Comparison of ENCODE assay signal across 1 cellular context in the genomic region with DNA sequence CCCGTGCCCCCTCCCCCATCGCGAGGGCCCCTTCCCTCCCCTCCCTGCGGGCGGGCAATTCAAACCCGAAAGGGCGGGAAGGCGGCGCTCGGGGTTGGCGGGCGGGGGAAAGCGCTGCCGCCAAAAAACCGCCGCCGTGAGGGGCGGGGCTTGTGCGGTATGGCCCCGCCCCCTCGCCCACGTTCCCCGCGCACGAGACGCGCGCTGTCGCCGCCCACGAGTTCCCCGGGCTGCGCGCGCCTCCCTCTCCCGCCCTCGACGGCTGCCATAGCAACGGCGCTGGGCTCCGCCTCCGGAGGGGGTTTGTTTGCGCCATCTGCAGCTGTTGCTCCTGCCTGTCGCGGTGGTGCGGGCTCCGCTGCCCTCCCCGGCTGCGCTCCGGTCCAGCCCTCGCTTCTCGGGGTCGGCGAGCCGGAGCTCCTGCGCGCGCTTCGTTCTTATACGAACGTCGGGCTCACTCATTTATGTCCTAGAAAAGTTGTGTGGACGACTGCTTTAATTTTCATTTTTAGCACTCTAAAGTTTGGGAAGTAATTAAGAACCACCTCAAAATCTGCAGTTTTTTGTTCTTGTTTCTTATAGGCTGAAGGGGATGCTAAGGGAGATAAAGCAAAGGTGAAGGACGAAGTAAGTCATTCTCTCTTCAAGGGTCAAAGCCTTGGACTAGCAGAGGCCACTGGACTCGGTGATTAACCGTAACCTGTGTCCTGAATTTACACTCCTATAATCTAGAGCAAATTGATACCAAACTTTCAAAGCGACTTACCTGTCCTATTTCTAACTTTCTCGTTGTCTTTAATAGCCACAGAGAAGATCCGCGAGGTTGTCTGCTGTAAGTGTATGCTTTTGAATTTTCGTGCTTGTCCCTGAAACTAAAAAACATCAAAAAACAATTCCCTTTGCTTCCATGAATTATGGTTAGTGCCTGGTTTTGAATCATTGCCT.
A peak's percentile ranks its signal among the peaks of the same experiment; 100 is the strongest.
TF ChIP-seq lines count a peak whose summit lies in the region.

No MANE protein-coding gene starts in this region.

TF ChIP-seq in GM12878, 131 proteins besides CTCF, POLR2A, EP300 and RAD21 (continued from another document):
- TF ChIP-seq, protein P1, sequence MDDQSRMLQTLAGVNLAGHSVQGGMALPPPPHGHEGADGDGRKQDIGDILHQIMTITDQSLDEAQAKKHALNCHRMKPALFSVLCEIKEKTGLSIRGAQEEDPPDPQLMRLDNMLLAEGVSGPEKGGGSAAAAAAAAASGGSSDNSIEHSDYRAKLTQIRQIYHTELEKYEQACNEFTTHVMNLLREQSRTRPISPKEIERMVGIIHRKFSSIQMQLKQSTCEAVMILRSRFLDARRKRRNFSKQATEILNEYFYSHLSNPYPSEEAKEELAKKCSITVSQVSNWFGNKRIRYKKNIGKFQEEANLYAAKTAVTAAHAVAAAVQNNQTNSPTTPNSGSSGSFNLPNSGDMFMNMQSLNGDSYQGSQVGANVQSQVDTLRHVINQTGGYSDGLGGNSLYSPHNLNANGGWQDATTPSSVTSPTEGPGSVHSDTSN (IDR thresholded peaks at IDR 0.05; ENCODE audit: insufficient replicate concordance, low read depth, low read length) = peak; percentile 22
- peak; percentile 72 for TF ChIP-seq BACH1 (IDR thresholded peaks at IDR 0.05; ENCODE audit: borderline replicate concordance)
- 0 out of 2 replicates have a peak, but pooled peaks have one; percentile 25 for TF ChIP-seq MEF2A (IDR thresholded peaks at IDR 0.05; ENCODE audit: insufficient read depth, low read depth, low read length)
- TF ChIP-seq PAX5 (IDR thresholded peaks at IDR 0.05; ENCODE audit: borderline replicate concordance, low read depth, low read length) = no peak; the same call in 1 of the 2 replicates
- TF ChIP-seq BHLHE40 (IDR thresholded peaks at IDR 0.05; ENCODE audit: borderline replicate concordance in 1 of 2, low read depth in 2 of 2, low read length in 1 of 2) = peak; percentile 98 to 100
- 0 out of 2 replicates have a peak, but pooled peaks have one; percentile 18 for TF ChIP-seq FOXM1 (IDR thresholded peaks at IDR 0.05; ENCODE audit: low read depth, low read length)
- no peak for TF ChIP-seq JUNB (IDR thresholded peaks at IDR 0.05)
- TF ChIP-seq ATF7 (IDR thresholded peaks at IDR 0.05; ENCODE audit: low read depth) = no peak
- TF ChIP-seq, protein P2, sequence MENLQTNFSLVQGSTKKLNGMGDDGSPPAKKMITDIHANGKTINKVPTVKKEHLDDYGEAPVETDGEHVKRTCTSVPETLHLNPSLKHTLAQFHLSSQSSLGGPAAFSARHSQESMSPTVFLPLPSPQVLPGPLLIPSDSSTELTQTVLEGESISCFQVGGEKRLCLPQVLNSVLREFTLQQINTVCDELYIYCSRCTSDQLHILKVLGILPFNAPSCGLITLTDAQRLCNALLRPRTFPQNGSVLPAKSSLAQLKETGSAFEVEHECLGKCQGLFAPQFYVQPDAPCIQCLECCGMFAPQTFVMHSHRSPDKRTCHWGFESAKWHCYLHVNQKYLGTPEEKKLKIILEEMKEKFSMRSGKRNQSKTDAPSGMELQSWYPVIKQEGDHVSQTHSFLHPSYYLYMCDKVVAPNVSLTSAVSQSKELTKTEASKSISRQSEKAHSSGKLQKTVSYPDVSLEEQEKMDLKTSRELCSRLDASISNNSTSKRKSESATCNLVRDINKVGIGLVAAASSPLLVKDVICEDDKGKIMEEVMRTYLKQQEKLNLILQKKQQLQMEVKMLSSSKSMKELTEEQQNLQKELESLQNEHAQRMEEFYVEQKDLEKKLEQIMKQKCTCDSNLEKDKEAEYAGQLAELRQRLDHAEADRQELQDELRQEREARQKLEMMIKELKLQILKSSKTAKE (IDR thresholded peaks at IDR 0.05; ENCODE audit: low read depth, poor library complexity, severe bottlenecking) = no peak
- TF ChIP-seq KLF5 (IDR thresholded peaks at IDR 0.05; ENCODE audit: partially characterized antibody) = no peak
- TF ChIP-seq, protein P3, sequence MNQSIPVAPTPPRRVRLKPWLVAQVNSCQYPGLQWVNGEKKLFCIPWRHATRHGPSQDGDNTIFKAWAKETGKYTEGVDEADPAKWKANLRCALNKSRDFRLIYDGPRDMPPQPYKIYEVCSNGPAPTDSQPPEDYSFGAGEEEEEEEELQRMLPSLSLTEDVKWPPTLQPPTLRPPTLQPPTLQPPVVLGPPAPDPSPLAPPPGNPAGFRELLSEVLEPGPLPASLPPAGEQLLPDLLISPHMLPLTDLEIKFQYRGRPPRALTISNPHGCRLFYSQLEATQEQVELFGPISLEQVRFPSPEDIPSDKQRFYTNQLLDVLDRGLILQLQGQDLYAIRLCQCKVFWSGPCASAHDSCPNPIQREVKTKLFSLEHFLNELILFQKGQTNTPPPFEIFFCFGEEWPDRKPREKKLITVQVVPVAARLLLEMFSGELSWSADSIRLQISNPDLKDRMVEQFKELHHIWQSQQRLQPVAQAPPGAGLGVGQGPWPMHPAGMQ (IDR thresholded peaks at IDR 0.05; ENCODE audit: borderline replicate concordance) = no peak
- peak; percentile 92 for TF ChIP-seq SIN3A (IDR thresholded peaks at IDR 0.05; ENCODE audit: low read depth, low read length)
- TF ChIP-seq, protein P4, sequence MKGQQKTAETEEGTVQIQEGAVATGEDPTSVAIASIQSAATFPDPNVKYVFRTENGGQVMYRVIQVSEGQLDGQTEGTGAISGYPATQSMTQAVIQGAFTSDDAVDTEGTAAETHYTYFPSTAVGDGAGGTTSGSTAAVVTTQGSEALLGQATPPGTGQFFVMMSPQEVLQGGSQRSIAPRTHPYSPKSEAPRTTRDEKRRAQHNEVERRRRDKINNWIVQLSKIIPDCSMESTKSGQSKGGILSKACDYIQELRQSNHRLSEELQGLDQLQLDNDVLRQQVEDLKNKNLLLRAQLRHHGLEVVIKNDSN (IDR thresholded peaks at IDR 0.05; ENCODE audit: borderline replicate concordance, extremely low read length, insufficient read depth, low read depth, low read length) = no peak
- TF ChIP-seq, protein P5, sequence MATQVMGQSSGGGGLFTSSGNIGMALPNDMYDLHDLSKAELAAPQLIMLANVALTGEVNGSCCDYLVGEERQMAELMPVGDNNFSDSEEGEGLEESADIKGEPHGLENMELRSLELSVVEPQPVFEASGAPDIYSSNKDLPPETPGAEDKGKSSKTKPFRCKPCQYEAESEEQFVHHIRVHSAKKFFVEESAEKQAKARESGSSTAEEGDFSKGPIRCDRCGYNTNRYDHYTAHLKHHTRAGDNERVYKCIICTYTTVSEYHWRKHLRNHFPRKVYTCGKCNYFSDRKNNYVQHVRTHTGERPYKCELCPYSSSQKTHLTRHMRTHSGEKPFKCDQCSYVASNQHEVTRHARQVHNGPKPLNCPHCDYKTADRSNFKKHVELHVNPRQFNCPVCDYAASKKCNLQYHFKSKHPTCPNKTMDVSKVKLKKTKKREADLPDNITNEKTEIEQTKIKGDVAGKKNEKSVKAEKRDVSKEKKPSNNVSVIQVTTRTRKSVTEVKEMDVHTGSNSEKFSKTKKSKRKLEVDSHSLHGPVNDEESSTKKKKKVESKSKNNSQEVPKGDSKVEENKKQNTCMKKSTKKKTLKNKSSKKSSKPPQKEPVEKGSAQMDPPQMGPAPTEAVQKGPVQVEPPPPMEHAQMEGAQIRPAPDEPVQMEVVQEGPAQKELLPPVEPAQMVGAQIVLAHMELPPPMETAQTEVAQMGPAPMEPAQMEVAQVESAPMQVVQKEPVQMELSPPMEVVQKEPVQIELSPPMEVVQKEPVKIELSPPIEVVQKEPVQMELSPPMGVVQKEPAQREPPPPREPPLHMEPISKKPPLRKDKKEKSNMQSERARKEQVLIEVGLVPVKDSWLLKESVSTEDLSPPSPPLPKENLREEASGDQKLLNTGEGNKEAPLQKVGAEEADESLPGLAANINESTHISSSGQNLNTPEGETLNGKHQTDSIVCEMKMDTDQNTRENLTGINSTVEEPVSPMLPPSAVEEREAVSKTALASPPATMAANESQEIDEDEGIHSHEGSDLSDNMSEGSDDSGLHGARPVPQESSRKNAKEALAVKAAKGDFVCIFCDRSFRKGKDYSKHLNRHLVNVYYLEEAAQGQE (IDR thresholded peaks at IDR 0.05; ENCODE audit: low read depth, low read length) = no peak
- TF ChIP-seq SMAD5 (IDR thresholded peaks at IDR 0.05; ENCODE audit: low read depth) = no peak
- no peak for TF ChIP-seq SPI1 (IDR thresholded peaks at IDR 0.05; ENCODE audit: borderline replicate concordance, insufficient read depth, low read depth, low read length)
- 0 out of 2 replicates have a peak, but pooled peaks have one; percentile 8 for TF ChIP-seq BCL11A (IDR thresholded peaks at IDR 0.05; ENCODE audit: low read depth, low read length)
- TF ChIP-seq PML (IDR thresholded peaks at IDR 0.05; ENCODE audit: low read length) = 0 out of 2 replicates have a peak, but pooled peaks have one; percentile 67
- no peak for TF ChIP-seq WRNIP1 (IDR thresholded peaks at IDR 0.05; ENCODE audit: borderline replicate concordance, low read depth, low read length)
- TF ChIP-seq RFX5 (IDR thresholded peaks at IDR 0.05; ENCODE audit: low read depth, low read length) = no peak
- TF ChIP-seq, protein P6, sequence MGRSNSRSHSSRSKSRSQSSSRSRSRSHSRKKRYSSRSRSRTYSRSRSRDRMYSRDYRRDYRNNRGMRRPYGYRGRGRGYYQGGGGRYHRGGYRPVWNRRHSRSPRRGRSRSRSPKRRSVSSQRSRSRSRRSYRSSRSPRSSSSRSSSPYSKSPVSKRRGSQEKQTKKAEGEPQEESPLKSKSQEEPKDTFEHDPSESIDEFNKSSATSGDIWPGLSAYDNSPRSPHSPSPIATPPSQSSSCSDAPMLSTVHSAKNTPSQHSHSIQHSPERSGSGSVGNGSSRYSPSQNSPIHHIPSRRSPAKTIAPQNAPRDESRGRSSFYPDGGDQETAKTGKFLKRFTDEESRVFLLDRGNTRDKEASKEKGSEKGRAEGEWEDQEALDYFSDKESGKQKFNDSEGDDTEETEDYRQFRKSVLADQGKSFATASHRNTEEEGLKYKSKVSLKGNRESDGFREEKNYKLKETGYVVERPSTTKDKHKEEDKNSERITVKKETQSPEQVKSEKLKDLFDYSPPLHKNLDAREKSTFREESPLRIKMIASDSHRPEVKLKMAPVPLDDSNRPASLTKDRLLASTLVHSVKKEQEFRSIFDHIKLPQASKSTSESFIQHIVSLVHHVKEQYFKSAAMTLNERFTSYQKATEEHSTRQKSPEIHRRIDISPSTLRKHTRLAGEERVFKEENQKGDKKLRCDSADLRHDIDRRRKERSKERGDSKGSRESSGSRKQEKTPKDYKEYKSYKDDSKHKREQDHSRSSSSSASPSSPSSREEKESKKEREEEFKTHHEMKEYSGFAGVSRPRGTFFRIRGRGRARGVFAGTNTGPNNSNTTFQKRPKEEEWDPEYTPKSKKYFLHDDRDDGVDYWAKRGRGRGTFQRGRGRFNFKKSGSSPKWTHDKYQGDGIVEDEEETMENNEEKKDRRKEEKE (IDR thresholded peaks at IDR 0.05) = no peak
- TF ChIP-seq IKZF1 (conservative IDR thresholded peaks at IDR 0.05) = no peak
- TF ChIP-seq RAD51 (IDR thresholded peaks at IDR 0.05) = no peak
